ENCODE assay signal across 8 cellular contexts in the genomic region with DNA sequence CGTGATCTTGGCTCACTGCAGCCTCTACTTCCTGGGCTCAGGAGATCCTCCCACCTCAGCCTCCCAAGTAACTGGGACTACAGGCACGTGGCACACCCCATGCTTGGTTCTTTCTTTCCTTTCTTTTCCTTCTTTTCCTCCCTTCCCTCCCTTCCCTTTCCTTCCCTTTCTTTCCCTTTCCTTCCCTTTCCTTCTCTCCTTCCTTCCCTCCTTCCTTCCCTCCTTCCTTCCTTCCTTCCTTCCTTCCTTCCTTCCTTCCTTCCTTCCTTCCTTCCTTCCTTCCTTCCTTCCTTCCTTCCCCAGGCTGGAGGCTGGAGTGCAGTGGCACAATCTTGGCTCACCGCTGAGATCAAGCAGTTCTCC.
A peak's percentile ranks its signal among the peaks of the same experiment; 100 is the strongest.
DNase-seq lines count a peak whose midpoint lies in the region; ATAC-seq, FAIRE-seq and TF ChIP-seq lines count a peak whose summit lies in the region.
"Not testable (repeated sequence)": the region's sequence is repeated elsewhere in the genome, so short reads cannot be mapped to it uniquely, and the experiment has no call there.

No MANE protein-coding gene starts in this region.

- not testable (repeated sequence) for H2AK5ac ChIP-seq in H1 (ENCODE audit: low read depth, low read length)

- not testable (repeated sequence) for H3K14ac ChIP-seq in H1 (ENCODE audit: insufficient read length)

- not testable (repeated sequence) for ATAC-seq in WTC11, heart right ventricle, HepG2

- not testable (repeated sequence) for H3K36me3 ChIP-seq in A673 (ENCODE audit: insufficient read depth, low read length, poor library complexity, severe bottlenecking); HEK293 (ENCODE audit: control insufficient read depth in 2 of 2, insufficient read depth in 1 of 2, low read length in 2 of 2); adipocyte (ENCODE audit: control insufficient read depth, insufficient read depth, low read length, severe bottlenecking); H1 (ENCODE audit: control insufficient read depth in 2 of 4, insufficient read depth in 4 of 4, low read length in 3 of 4); heart right ventricle; HepG2 (replicated peaks in 1 of 2; ENCODE audit: control insufficient read depth in 1 of 2, insufficient read depth in 2 of 2, low read length in 2 of 2); spleen

- TF ChIP-seq EP300 in H1 (IDR thresholded peaks at IDR 0.05; ENCODE audit: borderline replicate concordance in 1 of 2, low read depth in 2 of 2, low read length in 2 of 2); HepG2 (IDR thresholded peaks at IDR 0.05; ENCODE audit: low read depth in 2 of 2, low read length in 2 of 2); HepG2 (CRISPR knock-in tag; IDR thresholded peaks at IDR 0.05; ENCODE audit: borderline replicate concordance): not testable (repeated sequence)

- H3K27ac ChIP-seq in A673 (ENCODE audit: low read depth, low read length, poor library complexity, severe bottlenecking) (peak overlapping the region; percentile 90), heart right ventricle (peak overlapping the region in 7 of 10 donors; percentile 44 to 73 (median 55)), spleen (peak overlapping the region in 5 of 8 donors; percentile 42 to 69 (median 62))
- not testable (repeated sequence) for H3K27ac ChIP-seq in HEK293 (ENCODE audit: extremely low read depth, low read depth, low read length); H1 (ENCODE audit: low read depth, low read length); HepG2 (ENCODE audit: extremely low read length, insufficient read depth, low read length)

- not testable (repeated sequence) for H2BK120ac ChIP-seq in H1 (replicated peaks; ENCODE audit: low read depth, low read length)

- H3K9me3 Mint-ChIP-seq in WTC11, result peaks cover 19% of the 10 kb centered on the region

- peaks cover 36% of the 10 kb centered on the region for H3K4me1 Mint-ChIP-seq in WTC11

- not testable (repeated sequence) for H3K79me2 ChIP-seq in H1 (ENCODE audit: control insufficient read depth in 1 of 2, insufficient read depth in 2 of 2, low read length in 2 of 2); HepG2 (ENCODE audit: insufficient read depth, low read length)

- H3K4me3 ChIP-seq in A673 (ENCODE audit: low read depth, low read length, poor library complexity, severe bottlenecking); HEK293 (ENCODE audit: low read depth, low read length); H1 (ENCODE audit: extremely low read depth in 1 of 4, insufficient read depth in 2 of 4, low read depth in 3 of 4, low read length in 4 of 4); heart right ventricle; HepG2 (replicated peaks in 1 of 3; ENCODE audit: insufficient read depth in 1 of 3, low read depth in 2 of 3, low read length in 3 of 3); spleen: not testable (repeated sequence)
- peak overlapping the region; percentile 65 for H3K4me3 ChIP-seq in adipocyte (ENCODE audit: low read length)

- peak overlapping the region; percentile 98; the same call in 1 of the 2 replicates for H2BK12ac ChIP-seq in H1 (ENCODE audit: low read depth, low read length)

- not testable (repeated sequence) for H3K4me3 Mint-ChIP-seq in WTC11

- H3K27me3 Mint-ChIP-seq in WTC11 (ENCODE audit: low read depth), result not testable (repeated sequence)

- H4K8ac ChIP-seq in H1 (ENCODE audit: extremely low read depth, insufficient read depth, low read length), result not testable (repeated sequence)

- not testable (repeated sequence) for H3K79me1 ChIP-seq in H1 (ENCODE audit: low read depth, low read length)

- peaks cover 33% of the 10 kb centered on the region for H3K36me3 Mint-ChIP-seq in WTC11

- H2AFZ ChIP-seq in H1 (ENCODE audit: low read length); HepG2 (ENCODE audit: low read length): not testable (repeated sequence)

- DNase-seq in A673 (ENCODE audit: low spot score), result peak; percentile 59
- DNase-seq in WTC11 (ENCODE audit: low spot score); adipocyte (ENCODE audit: low read depth); H1 (ENCODE audit: low read depth in 1 of 2, low spot score in 2 of 2); heart right ventricle; HepG2 (ENCODE audit: low spot score); spleen: not testable (repeated sequence)

- in situ Hi-C loops in HepG2 (cut with HindIII; ENCODE audit: extremely low pct_ligation_motif_present, low pct_unique_long_range_greater_than_20kb), result not testable (repeated sequence)

- not testable (repeated sequence) for H3K4me2 ChIP-seq in H1 (ENCODE audit: insufficient read depth in 1 of 2, low read depth in 2 of 2, low read length in 2 of 2); HepG2 (ENCODE audit: low read depth, low read length)

- peak overlapping the region; percentile 82; the same call in 1 of the 2 replicates for H2BK20ac ChIP-seq in H1 (ENCODE audit: low read length)

- not testable (repeated sequence) for TF ChIP-seq RAD21 in H1 (IDR thresholded peaks at IDR 0.05 in 1 of 2, conservative IDR thresholded peaks at IDR 0.05 in 1 of 2; ENCODE audit: low read depth in 2 of 2, low read length in 2 of 2); HepG2 (CRISPR knock-in tag; IDR thresholded peaks at IDR 0.05)

- not testable (repeated sequence) for TF ChIP-seq CTCF in A673 (conservative IDR thresholded peaks at IDR 0.05; ENCODE audit: low read depth, low read length); HEK293 (tag by site-specific recombination; IDR thresholded peaks at IDR 0.05); WTC11 (IDR thresholded peaks at IDR 0.05); H1 (IDR thresholded peaks at IDR 0.05; ENCODE audit: control extremely low read depth in 1 of 3, insufficient read depth in 1 of 3, low read depth in 1 of 3, low read length in 3 of 3); heart right ventricle (IDR thresholded peaks at IDR 0.05); HepG2 (CRISPR knock-in tag; IDR thresholded peaks at IDR 0.05); spleen (IDR thresholded peaks at IDR 0.05 in 8 of 11, conservative IDR thresholded peaks at IDR 0.05 in 3 of 11)

- H3K9ac ChIP-seq in adipocyte (ENCODE audit: low read length), result peak overlapping the region; percentile 84
- not testable (repeated sequence) for H3K9ac ChIP-seq in H1 (replicated peaks in 1 of 4; ENCODE audit: extremely low read depth in 1 of 4, low read depth in 3 of 4, low read length in 3 of 4); HepG2 (ENCODE audit: insufficient read depth, low read depth, low read length)

- H4K91ac ChIP-seq in H1 (replicated peaks; ENCODE audit: insufficient read length, low read length), result peak overlapping the region; percentile 91

- not testable (repeated sequence) for H4K20me1 ChIP-seq in H1 (replicated peaks in 1 of 2; ENCODE audit: control insufficient read depth in 1 of 2, insufficient read depth in 2 of 2, low read length in 2 of 2); HepG2 (ENCODE audit: insufficient read depth, low read length)

- TF ChIP-seq POLR2A in H1 (IDR thresholded peaks at IDR 0.05; ENCODE audit: control extremely low read depth in 1 of 2, low read depth in 2 of 2, low read length in 2 of 2); HepG2 (IDR thresholded peaks at IDR 0.05; ENCODE audit: insufficient read depth in 1 of 2, low read depth in 2 of 2, low read length in 2 of 2); spleen (IDR thresholded peaks at IDR 0.05): not testable (repeated sequence)

- H3K18ac ChIP-seq in H1 (ENCODE audit: extremely low read depth, low read length), result peak overlapping the region; percentile 24; the same call in 1 of the 2 replicates

- peaks cover 12% of the 10 kb centered on the region for H3K9me3 ChIP-seq in A673 (ENCODE audit: low read depth, low read length, poor library complexity, severe bottlenecking)
- not testable (repeated sequence) for H3K9me3 ChIP-seq in HEK293 (ENCODE audit: control insufficient read depth, insufficient read depth, low read depth, low read length); adipocyte (ENCODE audit: control insufficient read depth, low read length); H1 (ENCODE audit: insufficient read depth in 2 of 2, low read depth in 1 of 2, low read length in 1 of 2); HepG2 (ENCODE audit: low read length)
- peaks cover 0 to 11% (median 0%) of the 10 kb centered on the region in 11 donors for H3K9me3 ChIP-seq in heart right ventricle
- peaks cover 0 to 19% (median 11%) of the 10 kb centered on the region in 8 donors for H3K9me3 ChIP-seq in spleen

- FAIRE-seq in H1 (lab: Jason Lieb, UNC); HepG2 (lab: Jason Lieb, UNC): not testable (repeated sequence)

- H4K5ac ChIP-seq in H1 (ENCODE audit: insufficient read length, low read depth, low read length), result not testable (repeated sequence)

- not testable (repeated sequence) for H3K23me2 ChIP-seq in H1 (ENCODE audit: low read depth, low read length)

- peaks cover 50% of the 10 kb centered on the region for H3K4me1 ChIP-seq in A673 (ENCODE audit: insufficient read depth, low read length, poor library complexity, severe bottlenecking)
- not testable (repeated sequence) for H3K4me1 ChIP-seq in HEK293 (ENCODE audit: control insufficient read depth, insufficient read depth, low read length)
- H3K4me1 ChIP-seq in adipocyte (ENCODE audit: control insufficient read depth, insufficient read depth, low read length), result peaks cover 38% of the 10 kb centered on the region
- H3K4me1 ChIP-seq in H1 (replicated peaks in 1 of 4; ENCODE audit: control insufficient read depth in 3 of 4, insufficient read depth in 4 of 4, low read length in 3 of 4), result peaks cover 12 to 15% (median 14%) of the 10 kb centered on the region in 4 experiments; a peak in 6 of 7 replicates
- H3K4me1 ChIP-seq in heart right ventricle, result peaks cover 7 to 34% (median 24%) of the 10 kb centered on the region in 9 donors
- H3K4me1 ChIP-seq in HepG2 (ENCODE audit: insufficient read depth, low read length), result peaks cover 38% of the 10 kb centered on the region
- peaks cover 0 to 41% (median 19%) of the 10 kb centered on the region in 6 donors for H3K4me1 ChIP-seq in spleen

- WGBS in H1 (ENCODE audit: extremely low coverage in 1 of 2, insufficient coverage in 1 of 2, insufficient read length in 1 of 2, insufficient replicate concordance in 2 of 2, low coverage in 1 of 2, low lambda C conversion rate in 2 of 2, missing lambda C conversion rate in 1 of 2), 2 experiments, result 81% methylated on average over 3 of the region's 3 CpGs; no CpG with 5 or more reads in 1 of the 2 experiments
- WGBS in heart right ventricle, 2 donors, result 72 to 81% methylated on average over 3 of the region's 3 CpGs
- 93% methylated on average over 3 of the region's 3 CpGs for WGBS in HepG2 (ENCODE audit: low lambda C conversion rate)
- 80 to 96% (median 88%) methylated on average over 3 of the region's 3 CpGs for WGBS in spleen, 5 donors

- not testable (repeated sequence) for H3K56ac ChIP-seq in H1 (replicated peaks; ENCODE audit: insufficient read length, low read depth, low read length)

- H3K27me3 ChIP-seq in A673 (replicated peaks; ENCODE audit: insufficient read depth, low read depth, low read length, poor library complexity); adipocyte (replicated peaks; ENCODE audit: control insufficient read depth, insufficient read depth, low read length); H1 (replicated peaks in 1 of 4; ENCODE audit: control insufficient read depth in 3 of 4, extremely low read depth in 1 of 4, insufficient read depth in 3 of 4, low read length in 3 of 4); heart right ventricle; HepG2 (ENCODE audit: control insufficient read depth in 1 of 2, insufficient read depth in 2 of 2, low read length in 2 of 2): not testable (repeated sequence)
- peaks cover 0 to 17% (median 0%) of the 10 kb centered on the region in 7 donors for H3K27me3 ChIP-seq in spleen (replicated peaks in 1 of 7)

- BruUV-seq in A673 (replicated peaks; lab: Mats Ljungman, UMichigan); HepG2 (replicated peaks; lab: Mats Ljungman, UMichigan): not testable (repeated sequence)

- H2BK5ac ChIP-seq in H1 (ENCODE audit: low read depth, low read length), result peak overlapping the region; percentile 80

- not testable (repeated sequence) for H3K4ac ChIP-seq in H1 (replicated peaks; ENCODE audit: insufficient read length, low read depth, low read length)

- CTCF ChIA-PET in A673 (lab: Charles Lee) (interaction anchor here (1.0 kb wide), 1 partner anchor 305 kb away, joined by 3 read pairs; no protein-coding TSS in a partner anchor), WTC11 (lab: Charles Lee) (interaction anchor here (1.5 kb wide), 1 partner anchor 158 kb away, joined by 5 read pairs; no protein-coding TSS in a partner anchor), H1 (lab: Charles Lee; ENCODE audit: partially characterized antibody) (interaction anchor here (1.4 kb wide), 1 partner anchor 157 kb away, joined by 5 read pairs; no protein-coding TSS in a partner anchor)
- CTCF ChIA-PET in HEK293 (lab: Yijun Ruan, JAX); HepG2 (lab: Yijun Ruan, JAX; ENCODE audit: low intra/inter-chr PET ratio, low total read pairs): not testable (repeated sequence)

- peak overlapping the region; percentile 89; the same call in 1 of the 2 replicates for H2BK15ac ChIP-seq in H1 (ENCODE audit: low read length)

- POLR2A ChIA-PET in A673 (lab: Charles Lee; ENCODE audit: low non-redundant PET); HEK293 (lab: Yijun Ruan, JAX); WTC11 (lab: Charles Lee); HepG2 (lab: Yijun Ruan, JAX): not testable (repeated sequence)
- POLR2A ChIA-PET in H1 (lab: Charles Lee; ENCODE audit: partially characterized antibody), result interaction anchor here (0.7 to 0.9 kb wide), 2 partner anchors 11 to 64 kb away, joined by 3 to 4 read pairs; no protein-coding TSS in a partner anchor

- not testable (repeated sequence) for H3K23ac ChIP-seq in H1 (ENCODE audit: insufficient read length)

- intact Hi-C loops in A673 (cut with micrococcal nuclease; ENCODE audit: unreplicated experiment); heart right ventricle (cut with DNase I); HepG2 (cut with micrococcal nuclease; ENCODE audit: unreplicated experiment); spleen (cut with DNase I; ENCODE audit: low total_unique reads): not testable (repeated sequence)

- not testable (repeated sequence) for H3K27ac Mint-ChIP-seq in WTC11
